ENCODE assay signal across 1 cellular context in the genomic region with DNA sequence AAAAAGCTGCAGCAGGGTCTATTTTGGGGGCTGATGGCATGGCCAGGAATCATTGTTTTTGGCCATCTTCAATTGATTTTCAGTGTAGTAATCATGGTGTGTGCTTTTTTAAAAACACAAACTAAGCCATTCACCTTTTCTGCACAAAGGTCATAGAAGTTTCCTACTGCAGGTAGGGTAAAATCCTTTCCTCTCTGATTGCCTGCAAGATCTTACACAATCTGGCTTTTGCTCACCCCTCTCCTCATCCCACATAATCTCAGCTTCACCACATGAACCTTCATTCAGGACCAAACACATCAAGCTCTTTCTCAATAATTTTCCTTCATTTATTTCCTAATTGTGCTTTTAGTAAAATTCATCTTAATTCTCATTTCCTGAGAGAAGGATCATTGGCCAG.
TF ChIP-seq lines count a peak whose summit lies in the region.

No MANE protein-coding gene starts in this region.

TF ChIP-seq in GM23338, 12 proteins besides CTCF, POLR2A, EP300 and RAD21 (continued from another document):
- TF ChIP-seq ZNF462 (CRISPR knock-in tag; IDR thresholded peaks at IDR 0.05) (no peak), EZH2phosphoT487 (IDR thresholded peaks at IDR 0.05; ENCODE audit: unreplicated experiment) (no peak), POLR2AphosphoS5 (IDR thresholded peaks at IDR 0.05; ENCODE audit: low read depth) (no peak)
